10 cellular contexts compared by ENCODE assay signal in the genomic region with DNA sequence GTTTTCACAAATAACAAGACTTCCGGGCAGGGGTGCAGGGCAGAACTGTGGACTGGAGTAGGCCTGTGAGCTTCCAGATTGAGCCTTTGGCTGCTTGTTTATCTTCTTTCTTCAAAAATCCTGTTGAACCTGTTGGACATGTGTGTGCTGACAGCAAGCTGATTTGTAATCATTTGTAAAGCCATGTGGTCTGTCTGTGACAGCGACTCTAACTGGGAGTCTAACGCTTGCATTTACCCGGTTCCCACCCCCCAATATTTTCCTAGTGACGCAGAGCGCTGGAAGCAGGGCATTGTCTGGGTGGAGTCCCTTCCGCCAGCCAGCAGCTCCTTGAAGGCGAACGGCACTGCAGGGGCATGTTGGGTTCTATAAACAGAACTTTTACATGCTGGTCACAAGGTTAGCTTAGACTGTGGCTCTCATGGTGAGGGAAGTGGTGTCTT.
DNase-seq lines count a peak whose midpoint lies in the region; ATAC-seq and TF ChIP-seq lines count a peak whose summit lies in the region.
"Had no signal": no experiment of that assay in that cellular context is flagged by ENCODE, and none has a peak within 500 bp of the region (broad histone marks: within the 10 kb centered on the region; RNA-seq: fewer than 3 reads in every experiment).

No MANE protein-coding gene starts in this region.

- in situ Hi-C loops in gastrocnemius medialis (cut with MboI; ENCODE audit: low sequenced_read_pairs in 4 of 4): no loop called here

- H2AK5ac ChIP-seq in mesenchymal stem cell (ENCODE audit: low read length, severe bottlenecking): no peak overlapping the region

- H3K36me3 Mint-ChIP-seq in activated CD8-positive, alpha-beta T cell treated with anti-CD3 and anti-CD28 coated beads, Interleukin-2, amount 10 ng/mL, durations not matched to agents 7 days and 5 days (ENCODE audit: low read depth): no peaks in the 10 kb centered on the region
- no peaks in the 10 kb centered on the region for H3K36me3 Mint-ChIP-seq in activated CD8-positive, alpha-beta T cell treated with anti-CD3 and anti-CD28 coated beads for 36 hours (ENCODE audit: low read depth)
- no peaks in the 10 kb centered on the region for H3K36me3 Mint-ChIP-seq in immature natural killer cell

- H3K9me3 ChIP-seq in mesenchymal stem cell (ENCODE audit: control insufficient read depth, low read length) (no peaks in the 10 kb centered on the region), vagina (no peaks in the 10 kb centered on the region), gastrocnemius medialis (no peaks in the 10 kb centered on the region)

- no peaks in the 10 kb centered on the region for H3K27me3 Mint-ChIP-seq in activated CD8-positive, alpha-beta T cell treated with anti-CD3 and anti-CD28 coated beads, Interleukin-2, amount 10 ng/mL, durations not matched to agents 7 days and 5 days (ENCODE audit: low read depth)
- no peaks in the 10 kb centered on the region for H3K27me3 Mint-ChIP-seq in activated CD8-positive, alpha-beta T cell treated with anti-CD3 and anti-CD28 coated beads for 36 hours
- peaks cover 0 to 3% (median 0%) of the 10 kb centered on the region in 3 donors for H3K27me3 Mint-ChIP-seq in immature natural killer cell (ENCODE audit: low read depth in 3 of 3)

- peak; percentile 1 for DNase-seq in activated CD8-positive, alpha-beta T cell treated with anti-CD3 and anti-CD28 coated beads, Interleukin-2, amount 10 ng/mL, durations not matched to agents 7 days and 5 days
- no peak for DNase-seq in activated CD8-positive, alpha-beta T cell treated with anti-CD3 and anti-CD28 coated beads for 36 hours
- DNase-seq in dorsolateral prefrontal cortex: no peak
- DNase-seq in mesenchymal stem cell: peak; percentile 35
- no peak for DNase-seq in vagina (ENCODE audit: extremely low spot score in 2 of 2)
- no peak for DNase-seq in gastrocnemius medialis
- DNase-seq in immature natural killer cell: no peak
- no peak for DNase-seq in DMS 273 treated with DMSO at 0.1 percent for 48 hours (lab: John Stamatoyannopoulos, UW)
- DNase-seq: activated T-cell treated with anti-CD3 and anti-CD28 coated beads, Interleukin-2, amount 50 U/mL, for 1 hour; OCI-M1 had no signal

- peaks cover 0 to 3% of the 10 kb centered on the region in 2 experiments for H3K36me3 ChIP-seq in mesenchymal stem cell (ENCODE audit: control insufficient read depth in 1 of 2, insufficient read depth in 2 of 2, low read depth in 1 of 2, low read length in 2 of 2)
- H3K36me3 ChIP-seq in vagina: no peaks in the 10 kb centered on the region
- H3K36me3 ChIP-seq in gastrocnemius medialis: no peaks in the 10 kb centered on the region

- no peak overlapping the region for H3K23ac ChIP-seq in mesenchymal stem cell (ENCODE audit: low read length in 2 of 2)

- no peak overlapping the region for H4K8ac ChIP-seq in mesenchymal stem cell (ENCODE audit: low read length)

- H3K4me3 ChIP-seq in dorsolateral prefrontal cortex (no peak overlapping the region), mesenchymal stem cell (ENCODE audit: insufficient read depth in 1 of 2, low read depth in 1 of 2, low read length in 2 of 2) (no peak overlapping the region), vagina (no peak overlapping the region), gastrocnemius medialis (no peak overlapping the region)

- H3K9ac ChIP-seq in mesenchymal stem cell (ENCODE audit: low read length): no peak overlapping the region

- no peak for ATAC-seq in activated CD8-positive, alpha-beta T cell treated with anti-CD3 and anti-CD28 coated beads, Interleukin-2, amount 10 ng/mL, durations not matched to agents 7 days and 5 days
- ATAC-seq in activated CD8-positive, alpha-beta T cell treated with anti-CD3 and anti-CD28 coated beads for 36 hours: no peak
- ATAC-seq in gastrocnemius medialis: no peak

- TF ChIP-seq CTCF in activated CD8-positive, alpha-beta T cell treated with anti-CD3 and anti-CD28 coated beads for 36 hours (IDR thresholded peaks at IDR 0.05): no peak
- no peak for TF ChIP-seq CTCF in dorsolateral prefrontal cortex (IDR thresholded peaks at IDR 0.05 in 54 of 56, conservative IDR thresholded peaks at IDR 0.05 in 2 of 56; ENCODE audit: low read depth in 1 of 56, partially characterized antibody in 56 of 56)
- no peak for TF ChIP-seq CTCF in vagina (IDR thresholded peaks at IDR 0.05)
- no peak for TF ChIP-seq CTCF in gastrocnemius medialis (IDR thresholded peaks at IDR 0.05 in 4 of 5, conservative IDR thresholded peaks at IDR 0.05 in 1 of 5)

- no peak overlapping the region for H2BK5ac ChIP-seq in mesenchymal stem cell (ENCODE audit: low read depth, low read length, poor library complexity, severe bottlenecking)

- H3K27ac ChIP-seq in dorsolateral prefrontal cortex: peak overlapping the region in 34 of 59 donors; percentile 2 to 80 (median 59)
- peak overlapping the region; percentile 90 for H3K27ac ChIP-seq in mesenchymal stem cell (ENCODE audit: low read length, poor library complexity, severe bottlenecking)
- H3K27ac ChIP-seq in vagina: peak overlapping the region; percentile 85
- H3K27ac ChIP-seq in gastrocnemius medialis: no peak overlapping the region

- WGBS in mesenchymal stem cell: 64% methylated on average over 9 of the region's 9 CpGs

- H3K4ac ChIP-seq in mesenchymal stem cell (ENCODE audit: low read depth in 1 of 2, low read length in 2 of 2): no peak overlapping the region

- intact Hi-C loops in activated CD8-positive, alpha-beta T cell treated with anti-CD3 and anti-CD28 coated beads for 36 hours (cut with micrococcal nuclease): no loop called here
- intact Hi-C loops in dorsolateral prefrontal cortex (cut with DNase I): no loop called here
- intact Hi-C loops in vagina (cut with DNase I): no loop called here
- intact Hi-C loops in gastrocnemius medialis (cut with DNase I; ENCODE audit: low total_unique reads): no loop called here

- H2BK12ac ChIP-seq in mesenchymal stem cell (ENCODE audit: low read length in 2 of 2): no peak overlapping the region

- no peak overlapping the region for H3K18ac ChIP-seq in mesenchymal stem cell (ENCODE audit: low read depth in 1 of 2, low read length in 2 of 2)

- H3K4me1 Mint-ChIP-seq in activated CD8-positive, alpha-beta T cell treated with anti-CD3 and anti-CD28 coated beads, Interleukin-2, amount 10 ng/mL, durations not matched to agents 7 days and 5 days (ENCODE audit: low read depth): no peaks in the 10 kb centered on the region
- H3K4me1 Mint-ChIP-seq in activated CD8-positive, alpha-beta T cell treated with anti-CD3 and anti-CD28 coated beads for 36 hours (ENCODE audit: low read depth): no peaks in the 10 kb centered on the region
- no peaks in the 10 kb centered on the region for H3K4me1 Mint-ChIP-seq in immature natural killer cell

- H3K14ac ChIP-seq in mesenchymal stem cell (ENCODE audit: low read length in 2 of 2): no peak overlapping the region

- TF ChIP-seq POLR2A in vagina (IDR thresholded peaks at IDR 0.05) (no peak), gastrocnemius medialis (IDR thresholded peaks at IDR 0.05) (no peak)

- no peak overlapping the region for H3K27ac Mint-ChIP-seq in activated CD8-positive, alpha-beta T cell treated with anti-CD3 and anti-CD28 coated beads, Interleukin-2, amount 10 ng/mL, durations not matched to agents 7 days and 5 days
- H3K27ac Mint-ChIP-seq in activated CD8-positive, alpha-beta T cell treated with anti-CD3 and anti-CD28 coated beads for 36 hours: no peak overlapping the region
- H3K27ac Mint-ChIP-seq in immature natural killer cell: no peak overlapping the region

- CTCF ChIA-PET in activated CD8-positive, alpha-beta T cell treated with anti-CD3 and anti-CD28 coated beads, Interleukin-2, amount 10 ng/mL, durations not matched to agents 7 days and 5 days (lab: Charles Lee): interaction anchor here (1.7 kb wide), 1 partner anchor 22 kb away, joined by 5 read pairs; no protein-coding TSS in a partner anchor
- CTCF ChIA-PET in activated CD8-positive, alpha-beta T cell treated with anti-CD3 and anti-CD28 coated beads for 36 hours (lab: Charles Lee): no interaction called here

- POLR2A ChIA-PET in activated CD8-positive, alpha-beta T cell treated with anti-CD3 and anti-CD28 coated beads, Interleukin-2, amount 10 ng/mL, durations not matched to agents 7 days and 5 days (lab: Charles Lee): no interaction called here
- POLR2A ChIA-PET in activated CD8-positive, alpha-beta T cell treated with anti-CD3 and anti-CD28 coated beads for 36 hours (lab: Charles Lee): no interaction called here

- H2BK15ac ChIP-seq in mesenchymal stem cell (ENCODE audit: low read depth, poor library complexity, severe bottlenecking): no peak overlapping the region

- no peak overlapping the region for H2BK120ac ChIP-seq in mesenchymal stem cell (ENCODE audit: low read depth, low read length)

- H3K79me1 ChIP-seq in mesenchymal stem cell (replicated peaks; ENCODE audit: low read length, poor library complexity, severe bottlenecking): peaks cover 9% of the 10 kb centered on the region

- H2AFZ ChIP-seq in mesenchymal stem cell (ENCODE audit: low read depth, low read length): no peak overlapping the region

- no peak overlapping the region for H3K4me2 ChIP-seq in mesenchymal stem cell (ENCODE audit: low read length, poor library complexity, severe bottlenecking)

- no peaks in the 10 kb centered on the region for H3K9me3 Mint-ChIP-seq in activated CD8-positive, alpha-beta T cell treated with anti-CD3 and anti-CD28 coated beads, Interleukin-2, amount 10 ng/mL, durations not matched to agents 7 days and 5 days (ENCODE audit: insufficient read depth)
- no peaks in the 10 kb centered on the region for H3K9me3 Mint-ChIP-seq in activated CD8-positive, alpha-beta T cell treated with anti-CD3 and anti-CD28 coated beads for 36 hours
- H3K9me3 Mint-ChIP-seq in immature natural killer cell: no peaks in the 10 kb centered on the region

- H4K91ac ChIP-seq in mesenchymal stem cell (ENCODE audit: low read length): no peak overlapping the region

- H3K4me3 Mint-ChIP-seq in activated CD8-positive, alpha-beta T cell treated with anti-CD3 and anti-CD28 coated beads, Interleukin-2, amount 10 ng/mL, durations not matched to agents 7 days and 5 days: no peak overlapping the region
- H3K4me3 Mint-ChIP-seq in activated CD8-positive, alpha-beta T cell treated with anti-CD3 and anti-CD28 coated beads for 36 hours: no peak overlapping the region
- H3K4me3 Mint-ChIP-seq in immature natural killer cell: no peak overlapping the region

- H3K27me3 ChIP-seq in dorsolateral prefrontal cortex: no peaks in the 10 kb centered on the region
- no peaks in the 10 kb centered on the region for H3K27me3 ChIP-seq in mesenchymal stem cell (ENCODE audit: control insufficient read depth in 1 of 2, insufficient read depth in 1 of 2, low read length in 2 of 2)
- no peaks in the 10 kb centered on the region for H3K27me3 ChIP-seq in vagina
- H3K27me3 ChIP-seq in gastrocnemius medialis: no peaks in the 10 kb centered on the region

- H3K4me1 ChIP-seq in mesenchymal stem cell (ENCODE audit: control insufficient read depth, insufficient read depth, low read depth, low read length) (peaks cover 37% of the 10 kb centered on the region), vagina (peaks cover 65% of the 10 kb centered on the region), gastrocnemius medialis (no peaks in the 10 kb centered on the region)

Comparison
In these comparisons a context has a peak if more than half of its experiments do, and no peak if none do; other contexts are left out.
1. DNase-seq: peak in activated CD8-positive, alpha-beta T cell treated with anti-CD3 and anti-CD28 coated beads, Interleukin-2, amount 10 ng/mL, durations not matched to agents 7 days and 5 days (single experiment) and mesenchymal stem cell (single experiment); none in activated CD8-positive, alpha-beta T cell treated with anti-CD3 and anti-CD28 coated beads for 36 hours (single experiment), dorsolateral prefrontal cortex (0 of 10), vagina (0 of 2), gastrocnemius medialis (0 of 2), immature natural killer cell (0 of 3) and DMS 273 treated with DMSO at 0.1 percent for 48 hours (single experiment).
2. H3K27ac ChIP-seq: peak in dorsolateral prefrontal cortex (34 of 59), mesenchymal stem cell (single experiment) and vagina (single experiment); none in gastrocnemius medialis (0 of 4).